Comparison of ENCODE assay signal across 27 cellular contexts in genomic region chr2:18073601-18074000, GRCh38.
"Had no signal": no experiment of that assay in that cellular context is flagged by ENCODE, and none has a peak within 500 bp of the region (broad histone marks: within the 10 kb centered on the region; RNA-seq: fewer than 3 reads in every experiment).

No MANE protein-coding gene starts in this region.

- H3K9me3 Mint-ChIP-seq: stimulated activated memory B cell treated with anti-CD40 and anti-IgM and Interleukin-4, amounts not matched to agents 10 μg/mL and 1 μg/mL and 100 μg/mL, for 72 hours; stimulated activated naive B cell treated with anti-CD40 and anti-IgM and Interleukin-4, amounts not matched to agents 10 μg/mL and 1 μg/mL and 100 μg/mL, for 72 hours; stimulated activated naive CD8-positive, alpha-beta T cell treated with anti-CD3 and anti-CD28 coated beads, Interleukin-15, amount 100 ng/mL, for 72 hours; stimulated activated naive CD8-positive, alpha-beta T cell treated with anti-CD3 and anti-CD28 coated beads, Interleukin-15, Interleukin-2, amounts not matched to agents 100 ng/mL and 50 ng/mL, for 24 hours; type B pancreatic cell had no signal

- H3K4me3 ChIP-seq: stomach, suprapubic skin, testis, thoracic aorta, thyroid gland, tibial artery, tibial nerve, transverse colon, upper lobe of left lung, upper lobe of right lung, uterus, vagina had no signal

- H3K36me3 ChIP-seq: stomach, suprapubic skin, thoracic aorta, thyroid gland, tibial artery, tibial nerve, transverse colon, upper lobe of left lung, upper lobe of right lung, uterus, vagina had no signal

- DNase-seq: stimulated activated CD4-positive, alpha-beta T cell treated with anti-CD3 and anti-CD28 coated beads, Interleukin-2, amount 100 ng/mL, for 48 hours; stimulated activated CD4-positive, alpha-beta T cell treated with anti-CD3 and anti-CD28 coated beads, Interleukin-4, amount 100 ng/mL, for 1 hour; stimulated activated CD4-positive, alpha-beta T cell treated with anti-CD3 and anti-CD28 coated beads, Interleukin-4, amount 100 ng/mL, for 24 hours; stimulated activated CD4-positive, alpha-beta T cell treated with anti-CD3 and anti-CD28 coated beads, Interleukin-4, amount 100 ng/mL, for 4 hours; stimulated activated CD8-positive, alpha-beta memory T cell treated with anti-CD3 and anti-CD28 coated beads, Interleukin-4, amount 100 ng/mL, for 48 hours; stimulated activated naive B cell treated with anti-CD40 and anti-IgM and Interleukin-4, amounts not matched to agents 10 μg/mL and 1 μg/mL and 100 μg/mL, for 72 hours; stimulated activated naive CD4-positive, alpha-beta T cell; stimulated activated naive CD4-positive, alpha-beta T cell treated with Interleukin-2 at 50 U/mL for 16 hours; stimulated activated naive CD8-positive, alpha-beta T cell treated with anti-CD3 and anti-CD28 coated beads, Interleukin-15, amount 100 ng/mL, for 72 hours; stimulated activated naive CD8-positive, alpha-beta T cell treated with anti-CD3 and anti-CD28 coated beads, Interleukin-15, Interleukin-2, amounts not matched to agents 100 U/mL and 50 U/mL, for 24 hours; stomach; substantia nigra; testis; thyroid gland; tibial artery; transverse colon; upper lobe of left lung; upper lobe of right lung; uterus had no signal

- H3K4me1 ChIP-seq: stomach, suprapubic skin, testis, thyroid gland, tibial artery, transverse colon, upper lobe of left lung, uterus, vagina had no signal

- H3K27ac ChIP-seq: stomach, suprapubic skin, testis, thoracic aorta, thyroid gland, tibial artery, tibial nerve, transverse colon, upper lobe of left lung, upper lobe of right lung, uterus, vagina had no signal

- H3K9me3 ChIP-seq: stomach, suprapubic skin, testis, thoracic aorta, thyroid gland, tibial artery, tibial nerve, transverse colon, upper lobe of left lung, upper lobe of right lung, uterus, vagina had no signal

- H3K27me3 ChIP-seq: stomach, suprapubic skin, testis, thyroid gland, tibial artery, tibial nerve, transverse colon, upper lobe of left lung, upper lobe of right lung, uterus, vagina had no signal

- H3K4me1 Mint-ChIP-seq: stimulated activated effector memory CD8-positive, alpha-beta T cell treated with anti-CD3 and anti-CD28 coated beads, Interleukin-12 subunit alpha, Interleukin-12 subunit beta, amount 100 ng/mL, for 72 hours; stimulated activated memory B cell treated with anti-CD40 and anti-IgM and Interleukin-4, amounts not matched to agents 10 μg/mL and 1 μg/mL and 100 μg/mL, for 72 hours; stimulated activated naive B cell treated with anti-CD40 and anti-IgM and Interleukin-4, amounts not matched to agents 10 μg/mL and 1 μg/mL and 100 μg/mL, for 72 hours had no signal

- H3K36me3 Mint-ChIP-seq: stimulated activated effector memory CD8-positive, alpha-beta T cell treated with anti-CD3 and anti-CD28 coated beads, Interleukin-12 subunit alpha, Interleukin-12 subunit beta, amount 100 ng/mL, for 72 hours; stimulated activated memory B cell treated with anti-CD40 and anti-IgM and Interleukin-4, amounts not matched to agents 10 μg/mL and 1 μg/mL and 100 μg/mL, for 72 hours; stimulated activated naive B cell treated with anti-CD40 and anti-IgM and Interleukin-4, amounts not matched to agents 10 μg/mL and 1 μg/mL and 100 μg/mL, for 72 hours; type B pancreatic cell had no signal

- H3K4me3 Mint-ChIP-seq: stimulated activated effector memory CD8-positive, alpha-beta T cell treated with anti-CD3 and anti-CD28 coated beads, Interleukin-12 subunit alpha, Interleukin-12 subunit beta, amount 100 ng/mL, for 72 hours; stimulated activated memory B cell treated with anti-CD40 and anti-IgM and Interleukin-4, amounts not matched to agents 10 μg/mL and 1 μg/mL and 100 μg/mL, for 72 hours; stimulated activated naive B cell treated with anti-CD40 and anti-IgM and Interleukin-4, amounts not matched to agents 10 μg/mL and 1 μg/mL and 100 μg/mL, for 72 hours; stimulated activated naive CD8-positive, alpha-beta T cell treated with anti-CD3 and anti-CD28 coated beads, Interleukin-15, amount 100 ng/mL, for 72 hours; stimulated activated naive CD8-positive, alpha-beta T cell treated with anti-CD3 and anti-CD28 coated beads, Interleukin-15, Interleukin-2, amounts not matched to agents 100 ng/mL and 50 ng/mL, for 24 hours; type B pancreatic cell had no signal

- ATAC-seq: stimulated activated effector memory CD8-positive, alpha-beta T cell treated with anti-CD3 and anti-CD28 coated beads, Interleukin-12 subunit alpha, Interleukin-12 subunit beta, amount 100 ng/mL, for 72 hours; stimulated activated memory B cell treated with anti-CD40 and anti-IgM and Interleukin-4, amounts not matched to agents 10 μg/mL and 1 μg/mL and 100 μg/mL, for 72 hours; stimulated activated naive B cell treated with anti-CD40 and anti-IgM and Interleukin-4, amounts not matched to agents 10 μg/mL and 1 μg/mL and 100 μg/mL, for 72 hours; stimulated activated naive CD8-positive, alpha-beta T cell treated with anti-CD3 and anti-CD28 coated beads, Interleukin-15, amount 100 ng/mL, for 72 hours; stimulated activated naive CD8-positive, alpha-beta T cell treated with anti-CD3 and anti-CD28 coated beads, Interleukin-15, Interleukin-2, amounts not matched to agents 100 U/mL and 50 U/mL, for 24 hours; upper lobe of right lung had no signal

- H3K27ac Mint-ChIP-seq: stimulated activated effector memory CD8-positive, alpha-beta T cell treated with anti-CD3 and anti-CD28 coated beads, Interleukin-12 subunit alpha, Interleukin-12 subunit beta, amount 100 ng/mL, for 72 hours; stimulated activated memory B cell treated with anti-CD40 and anti-IgM and Interleukin-4, amounts not matched to agents 10 μg/mL and 1 μg/mL and 100 μg/mL, for 72 hours; stimulated activated naive B cell treated with anti-CD40 and anti-IgM and Interleukin-4, amounts not matched to agents 10 μg/mL and 1 μg/mL and 100 μg/mL, for 72 hours; stimulated activated naive CD8-positive, alpha-beta T cell treated with anti-CD3 and anti-CD28 coated beads, Interleukin-15, amount 100 ng/mL, for 72 hours; stimulated activated naive CD8-positive, alpha-beta T cell treated with anti-CD3 and anti-CD28 coated beads, Interleukin-15, Interleukin-2, amounts not matched to agents 100 ng/mL and 50 ng/mL, for 24 hours; type B pancreatic cell had no signal
